8 cellular contexts compared by ENCODE assay signal in genomic region chr7:100428967-100429636, GRCh38. TPM values are rescaled to one million over a fixed set of nuclear protein-coding genes. Genes with fewer than 3 reads are reported as not detected.
DNase-seq lines count a peak whose midpoint lies in the region; ATAC-seq and FAIRE-seq lines count a peak whose summit lies in the region.

No MANE protein-coding gene starts in this region.

- POLR2A ChIA-PET in CD8-positive, alpha-beta memory T cell (lab: Charles Lee): interaction anchor here (0.5 to 3.4 kb wide), 37 partner anchors 7 to 897 kb away, joined by 3 to 27 read pairs (median 5); partner anchors contain the start of genes AGFG2, FBXO24, GPC2 and LAMTOR4

- DNase-seq in CD8-positive, alpha-beta memory T cell: peak; percentile 100
- peak; percentile 87 for DNase-seq in HTR-8/SVneo (ENCODE audit: insufficient read length, low spot score)
- DNase-seq in NOMO-1 treated with DMSO at 0.1 percent for 48 hours (lab: John Stamatoyannopoulos, UW; ENCODE audit: unreplicated experiment): peak; percentile 100
- peak; percentile 100 for DNase-seq in activated CD8-positive, alpha-beta memory T cell treated with anti-CD3 and anti-CD28 coated beads, Interleukin-2, amount 10 ng/mL, durations not matched to agents 7 days and 5 days
- peak; percentile 100 for DNase-seq in effector memory CD8-positive, alpha-beta T cell
- peak; percentile 99 for DNase-seq in medulla oblongata (ENCODE audit: extremely low spot score)
- peak; percentile 100 for DNase-seq in stimulated activated CD4-positive, alpha-beta T cell treated with anti-CD3 and anti-CD28 coated beads, TNF-alpha, amount 100 ng/mL, for 48 hours (ENCODE audit: low read depth in 3 of 3)

- peaks cover 0 to 48% (median 6%) of the 10 kb centered on the region in 3 donors for H3K36me3 Mint-ChIP-seq in CD8-positive, alpha-beta memory T cell
- peaks cover 23% of the 10 kb centered on the region for H3K36me3 Mint-ChIP-seq in activated CD8-positive, alpha-beta memory T cell treated with anti-CD3 and anti-CD28 coated beads, Interleukin-2, amount 10 ng/mL, durations not matched to agents 7 days and 5 days
- H3K36me3 Mint-ChIP-seq in effector memory CD8-positive, alpha-beta T cell (ENCODE audit: insufficient read depth): peaks cover 67% of the 10 kb centered on the region

- FAIRE-seq in HTR-8/SVneo (lab: Jason Lieb, UNC): no peak

- ATAC-seq in GM21360 (IDR thresholded peaks at IDR 0.05; ENCODE audit: unreplicated experiment): peak; percentile 37
- ATAC-seq in activated CD8-positive, alpha-beta memory T cell treated with anti-CD3 and anti-CD28 coated beads, Interleukin-2, amount 10 ng/mL, durations not matched to agents 7 days and 5 days: peak; percentile 63
- peak; percentile 56 for ATAC-seq in effector memory CD8-positive, alpha-beta T cell (replicated peaks)

- peak overlapping the region; percentile 96 for H3K4me3 ChIP-seq in CD8-positive, alpha-beta memory T cell (ENCODE audit: low read length)

- H3K4me1 Mint-ChIP-seq in CD8-positive, alpha-beta memory T cell: peaks cover 31 to 56% (median 35%) of the 10 kb centered on the region in 3 donors
- peaks cover 43% of the 10 kb centered on the region for H3K4me1 Mint-ChIP-seq in activated CD8-positive, alpha-beta memory T cell treated with anti-CD3 and anti-CD28 coated beads, Interleukin-2, amount 10 ng/mL, durations not matched to agents 7 days and 5 days
- H3K4me1 Mint-ChIP-seq in effector memory CD8-positive, alpha-beta T cell (ENCODE audit: low read depth in 2 of 2): peaks cover 44 to 45% of the 10 kb centered on the region in 2 donors

- H3K27ac ChIP-seq in CD8-positive, alpha-beta memory T cell (ENCODE audit: low read depth, low read length): peak overlapping the region; percentile 100

- CTCF ChIA-PET in CD8-positive, alpha-beta memory T cell (lab: Charles Lee): interaction anchor here (0.8 to 2.3 kb wide), 8 partner anchors 17 to 300 kb away, joined by 3 to 8 read pairs (median 4); partner anchors contain the start of genes FBXO24, LRCH4 and POP7
- CTCF ChIA-PET in activated CD8-positive, alpha-beta memory T cell treated with anti-CD3 and anti-CD28 coated beads, Interleukin-2, amount 10 ng/mL, durations not matched to agents 7 days and 5 days (lab: Charles Lee): interaction anchor here (1.0 to 4.7 kb wide), 10 partner anchors 21 to 298 kb away, joined by 3 to 22 read pairs (median 4); no protein-coding TSS in a partner anchor

- no peaks in the 10 kb centered on the region for H3K9me3 ChIP-seq in CD8-positive, alpha-beta memory T cell (ENCODE audit: low read length)

- H3K9me3 Mint-ChIP-seq in CD8-positive, alpha-beta memory T cell: peaks cover 0 to 6% (median 5%) of the 10 kb centered on the region in 5 donors
- H3K9me3 Mint-ChIP-seq in activated CD8-positive, alpha-beta memory T cell treated with anti-CD3 and anti-CD28 coated beads, Interleukin-2, amount 10 ng/mL, durations not matched to agents 7 days and 5 days (ENCODE audit: low read depth): no peaks in the 10 kb centered on the region
- no peaks in the 10 kb centered on the region for H3K9me3 Mint-ChIP-seq in effector memory CD8-positive, alpha-beta T cell

- H3K36me3 ChIP-seq in CD8-positive, alpha-beta memory T cell (ENCODE audit: insufficient read depth, low read length): peaks cover 11% of the 10 kb centered on the region

- H3K27me3 Mint-ChIP-seq in CD8-positive, alpha-beta memory T cell: peaks cover 0 to 13% of the 10 kb centered on the region in 2 donors
- peaks cover 9% of the 10 kb centered on the region for H3K27me3 Mint-ChIP-seq in activated CD8-positive, alpha-beta memory T cell treated with anti-CD3 and anti-CD28 coated beads, Interleukin-2, amount 10 ng/mL, durations not matched to agents 7 days and 5 days
- peaks cover 0 to 8% of the 10 kb centered on the region in 2 donors for H3K27me3 Mint-ChIP-seq in effector memory CD8-positive, alpha-beta T cell

- H3K27me3 ChIP-seq in CD8-positive, alpha-beta memory T cell (ENCODE audit: insufficient read depth, low read length, poor library complexity, severe bottlenecking): no peaks in the 10 kb centered on the region

- H3K4me1 ChIP-seq in CD8-positive, alpha-beta memory T cell (ENCODE audit: insufficient read depth, low read length): peaks cover 34% of the 10 kb centered on the region

- peak overlapping the region; percentile 94 to 100 (median 100) for H3K27ac Mint-ChIP-seq in CD8-positive, alpha-beta memory T cell
- H3K27ac Mint-ChIP-seq in activated CD8-positive, alpha-beta memory T cell treated with anti-CD3 and anti-CD28 coated beads, Interleukin-2, amount 10 ng/mL, durations not matched to agents 7 days and 5 days: peak overlapping the region; percentile 100
- H3K27ac Mint-ChIP-seq in effector memory CD8-positive, alpha-beta T cell: peak overlapping the region; percentile 100

- H3K4me3 Mint-ChIP-seq in CD8-positive, alpha-beta memory T cell: peak overlapping the region; percentile 96 to 100 (median 98)
- H3K4me3 Mint-ChIP-seq in activated CD8-positive, alpha-beta memory T cell treated with anti-CD3 and anti-CD28 coated beads, Interleukin-2, amount 10 ng/mL, durations not matched to agents 7 days and 5 days: peak overlapping the region; percentile 97
- H3K4me3 Mint-ChIP-seq in effector memory CD8-positive, alpha-beta T cell: peak overlapping the region; percentile 97 to 100

RNA-seq across cellular contexts. Expression of gene MEPCE, which starts 0.5 kb away (rescaled TPM):
- 10 to 100 TPM; 75.9 to 78.8 TPM for total RNA-seq in CD8-positive, alpha-beta memory T cell
- polyA plus RNA-seq in CD8-positive, alpha-beta memory T cell: 13.6 TPM
- 10 to 100 TPM; 42.4 to 50.2 TPM for total RNA-seq in activated CD8-positive, alpha-beta memory T cell treated with anti-CD3 and anti-CD28 coated beads, Interleukin-2, amount 10 ng/mL, durations not matched to agents 7 days and 5 days

RNA-seq across cellular contexts. Expression of gene ZCWPW1, which starts 0.6 kb away (rescaled TPM):
- 1 to 10 TPM; 4.3 to 5.0 TPM for total RNA-seq in CD8-positive, alpha-beta memory T cell
- 6.5 TPM for polyA plus RNA-seq in CD8-positive, alpha-beta memory T cell
- 1 to 10 TPM; 2.6 to 3.3 TPM for total RNA-seq in activated CD8-positive, alpha-beta memory T cell treated with anti-CD3 and anti-CD28 coated beads, Interleukin-2, amount 10 ng/mL, durations not matched to agents 7 days and 5 days

RNA-seq across cellular contexts. Expression of gene PPP1R35, which starts 7.2 kb away (rescaled TPM):
- 10 to 100 TPM; 41.4 to 46.3 TPM for total RNA-seq in CD8-positive, alpha-beta memory T cell
- 50.2 TPM for polyA plus RNA-seq in CD8-positive, alpha-beta memory T cell
- 100 to 1,000 TPM in 1 of 2 experiments, 10 to 100 TPM in 1; 77.6 to 101 TPM for total RNA-seq in activated CD8-positive, alpha-beta memory T cell treated with anti-CD3 and anti-CD28 coated beads, Interleukin-2, amount 10 ng/mL, durations not matched to agents 7 days and 5 days

RNA-seq across cellular contexts. Expression of gene SPACDR, which starts 35.0 kb away (rescaled TPM):
- total RNA-seq in CD8-positive, alpha-beta memory T cell: 1 to 10 TPM in 1 of 2 experiments, under 1 TPM in 1; 1.00 to 1.7 TPM
- 0.56 TPM for polyA plus RNA-seq in CD8-positive, alpha-beta memory T cell
- total RNA-seq in activated CD8-positive, alpha-beta memory T cell treated with anti-CD3 and anti-CD28 coated beads, Interleukin-2, amount 10 ng/mL, durations not matched to agents 7 days and 5 days: 1 to 10 TPM; 3.8 to 5.0 TPM

RNA-seq across cellular contexts. Expression of gene TSC22D4, which starts 49.9 kb away (rescaled TPM):
- total RNA-seq in CD8-positive, alpha-beta memory T cell: 10 to 100 TPM; 96.2 to 99.1 TPM
- 40.5 TPM for polyA plus RNA-seq in CD8-positive, alpha-beta memory T cell
- total RNA-seq in activated CD8-positive, alpha-beta memory T cell treated with anti-CD3 and anti-CD28 coated beads, Interleukin-2, amount 10 ng/mL, durations not matched to agents 7 days and 5 days: 100 to 1,000 TPM; 128 to 144 TPM

Comparison
In these comparisons a context has a peak if more than half of its experiments do, and no peak if none do; other contexts are left out.
1. Peak in every context shown above with its lines: DNase-seq, ATAC-seq, H3K4me3 ChIP-seq and H3K27ac ChIP-seq.